In the genomic region with DNA sequence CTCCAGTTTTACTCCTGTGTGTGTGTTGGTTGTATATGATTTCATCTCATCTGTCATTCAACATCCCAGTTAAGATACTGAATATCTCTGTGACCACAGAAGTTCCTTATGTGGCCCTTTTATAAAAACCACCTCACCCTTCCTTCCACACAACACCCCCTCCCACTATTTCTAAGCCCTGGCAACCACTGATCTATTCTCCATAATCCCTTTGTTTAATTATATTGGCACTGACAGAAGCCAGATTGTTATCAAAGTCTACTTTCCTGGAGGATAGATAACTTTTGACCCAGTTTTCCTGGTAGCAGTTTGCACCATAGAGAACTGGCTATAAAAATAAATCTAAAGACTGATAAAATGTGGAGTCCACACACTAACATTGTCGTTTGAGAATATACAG, we compare ENCODE assay signal across 9 cellular contexts.
"Had no signal": no experiment of that assay in that cellular context is flagged by ENCODE, and none has a peak within 500 bp of the region (broad histone marks: within the 10 kb centered on the region; RNA-seq: fewer than 3 reads in every experiment).

No MANE protein-coding gene starts in this region.

- ATAC-seq: HCT116, HepG2 had no signal

- H3K4me1 ChIP-seq: HAP-1 had no signal

- H3K9ac ChIP-seq: GM23248 had no signal

- H3K4me3 Mint-ChIP-seq: HFFc6, IgD-negative memory B cell had no signal

- H2AFZ ChIP-seq: GM23248 had no signal

- H3K9me3 ChIP-seq: HAP-1 had no signal

- H3K36me3 ChIP-seq: HAP-1 had no signal

- H3K36me3 Mint-ChIP-seq: IgD-negative memory B cell had no signal

- DNase-seq: GM23248, GOT3, H7, HFFc6 had no signal

- H3K9me3 Mint-ChIP-seq: HFFc6 had no signal

- H3K27ac ChIP-seq: GM23248, HL-60 had no signal

- H3K27ac Mint-ChIP-seq: HFFc6, IgD-negative memory B cell had no signal

- H3K4me3 ChIP-seq: GM23248, HAP-1 had no signal

- H3K27me3 Mint-ChIP-seq: IgD-negative memory B cell had no signal
